In genomic region chr14:104863131-104863862, GRCh38 we compare ENCODE assay signal across 14 cellular contexts. TPM values are rescaled to one million over a fixed set of nuclear protein-coding genes. Genes with fewer than 3 reads are reported as not detected.
DNase-seq lines count a peak whose midpoint lies in the region; ATAC-seq and TF ChIP-seq lines count a peak whose summit lies in the region.
"Had no signal": no experiment of that assay in that cellular context is flagged by ENCODE, and none has a peak within 500 bp of the region (broad histone marks: within the 10 kb centered on the region; RNA-seq: fewer than 3 reads in every experiment).

No MANE protein-coding gene starts in this region.

- no peak for ATAC-seq in CD8-positive, alpha-beta T cell
- no peak for ATAC-seq in RWPE2 (ENCODE audit: low read depth)
- no peak for ATAC-seq in GM19452 (IDR thresholded peaks at IDR 0.05; ENCODE audit: unreplicated experiment)

- H3K4me3 ChIP-seq in CD8-positive, alpha-beta T cell (ENCODE audit: low read depth, low read length), result no peak overlapping the region
- peak overlapping the region; percentile 94 for H3K4me3 ChIP-seq in RWPE2 (ENCODE audit: severe bottlenecking)
- H3K4me3 ChIP-seq in iPS DF 6.9 (ENCODE audit: low read length), result peak overlapping the region; percentile 80; the same call in 1 of the 2 replicates
- H3K4me3 ChIP-seq: uterus had no signal

- no CpG with 5 or more reads among the region's 13 CpGs for WGBS in iPS DF 6.9 (ENCODE audit: insufficient coverage, insufficient read length)

- DNase-seq in CD8-positive, alpha-beta T cell, result no peak
- DNase-seq in RWPE2 (ENCODE audit: low spot score) (peak; percentile 67), iPS DF 6.9 (ENCODE audit: low read depth, low spot score) (no peak), neural crest cell (ENCODE audit: low read depth, low spot score) (no peak), DMS79 treated with DMSO at 0.1 percent for 48 hours (lab: John Stamatoyannopoulos, UW) (no peak), NCI-H774 (lab: John Stamatoyannopoulos, UW) (no peak), T1000 (lab: John Stamatoyannopoulos, UW) (no peak)
- DNase-seq: activated CD4-positive, alpha-beta memory T cell treated with anti-CD3 and anti-CD28 coated beads, Interleukin-2, amount 10 ng/mL, durations not matched to agents 7 days and 5 days; activated effector memory CD4-positive, alpha-beta T cell treated with Interleukin-2 at 50 U/mL for 16 hours; brain microvascular endothelial cell; uterus had no signal

- intact Hi-C loops in CD8-positive, alpha-beta T cell (cut with DNase I, micrococcal nuclease), result no loop called here

- H3K27me3 Mint-ChIP-seq in CD8-positive, alpha-beta T cell (ENCODE audit: low read depth), result peaks cover 7% of the 10 kb centered on the region
- peaks cover 21% of the 10 kb centered on the region for H3K27me3 Mint-ChIP-seq in neural crest cell (ENCODE audit: low read depth)

- no peaks in the 10 kb centered on the region for H3K36me3 ChIP-seq in CD8-positive, alpha-beta T cell (ENCODE audit: insufficient read depth, low read length)
- H3K36me3 ChIP-seq in RWPE2 (ENCODE audit: low read depth), result peaks cover 28% of the 10 kb centered on the region
- no peaks in the 10 kb centered on the region; the same call in 1 of the 2 replicates for H3K36me3 ChIP-seq in iPS DF 6.9 (ENCODE audit: control insufficient read depth, insufficient read depth, low read length)
- H3K36me3 ChIP-seq: BE2C, brain microvascular endothelial cell, lower lobe of right lung, uterus had no signal

- H3K9me3 Mint-ChIP-seq in CD8-positive, alpha-beta T cell, result no peaks in the 10 kb centered on the region
- H3K9me3 Mint-ChIP-seq in neural crest cell, result no peaks in the 10 kb centered on the region
- H3K9me3 Mint-ChIP-seq: activated CD4-positive, alpha-beta memory T cell treated with anti-CD3 and anti-CD28 coated beads, Interleukin-2, amount 10 ng/mL, durations not matched to agents 7 days and 5 days had no signal

- H3K27ac ChIP-seq in CD8-positive, alpha-beta T cell (ENCODE audit: low read depth, low read length), result no peak overlapping the region
- H3K27ac ChIP-seq in RWPE2 (ENCODE audit: poor library complexity, severe bottlenecking) (peak overlapping the region; percentile 91), iPS DF 6.9 (ENCODE audit: low read length) (no peak overlapping the region)
- H3K27ac ChIP-seq: brain microvascular endothelial cell, uterus had no signal

- POLR2A ChIA-PET in CD8-positive, alpha-beta T cell (lab: Charles Lee), result no interaction called here

- peak overlapping the region; percentile 66 for H3K4me3 Mint-ChIP-seq in CD8-positive, alpha-beta T cell
- peak overlapping the region; percentile 59 for H3K4me3 Mint-ChIP-seq in neural crest cell
- H3K4me3 Mint-ChIP-seq: activated CD4-positive, alpha-beta memory T cell treated with anti-CD3 and anti-CD28 coated beads, Interleukin-2, amount 10 ng/mL, durations not matched to agents 7 days and 5 days had no signal

- peaks cover 16% of the 10 kb centered on the region for H3K4me1 ChIP-seq in CD8-positive, alpha-beta T cell (ENCODE audit: insufficient read depth, low read length)
- H3K4me1 ChIP-seq in RWPE2 (ENCODE audit: insufficient read depth, poor library complexity, severe bottlenecking), result peaks cover 10% of the 10 kb centered on the region
- peaks cover 8% of the 10 kb centered on the region; the same call in 1 of the 2 replicates for H3K4me1 ChIP-seq in iPS DF 6.9 (ENCODE audit: control insufficient read depth, insufficient read depth, low read length)

- peaks cover 8% of the 10 kb centered on the region for H3K27me3 ChIP-seq in CD8-positive, alpha-beta T cell (ENCODE audit: insufficient read depth, low read length)
- H3K27me3 ChIP-seq in RWPE2 (ENCODE audit: insufficient read depth, poor library complexity, severe bottlenecking) (no peaks in the 10 kb centered on the region), iPS DF 6.9 (ENCODE audit: control insufficient read depth, insufficient read depth, low read length) (no peaks in the 10 kb centered on the region)
- H3K27me3 ChIP-seq: uterus had no signal

- H3K4me1 Mint-ChIP-seq in CD8-positive, alpha-beta T cell (ENCODE audit: low read depth), result peaks cover 4% of the 10 kb centered on the region
- H3K4me1 Mint-ChIP-seq in neural crest cell, result no peaks in the 10 kb centered on the region

- CTCF ChIA-PET in CD8-positive, alpha-beta T cell (lab: Charles Lee), result no interaction called here

- no peaks in the 10 kb centered on the region for H3K36me3 Mint-ChIP-seq in CD8-positive, alpha-beta T cell
- no peaks in the 10 kb centered on the region for H3K36me3 Mint-ChIP-seq in neural crest cell (ENCODE audit: low read depth)

- no peak overlapping the region for H3K27ac Mint-ChIP-seq in CD8-positive, alpha-beta T cell
- H3K27ac Mint-ChIP-seq in neural crest cell (ENCODE audit: unreplicated experiment), result no peak overlapping the region
- H3K27ac Mint-ChIP-seq: activated CD4-positive, alpha-beta memory T cell treated with anti-CD3 and anti-CD28 coated beads, Interleukin-2, amount 10 ng/mL, durations not matched to agents 7 days and 5 days had no signal

- no peak for TF ChIP-seq CTCF in CD8-positive, alpha-beta T cell (IDR thresholded peaks at IDR 0.05)
- TF ChIP-seq CTCF in RWPE2 (IDR thresholded peaks at IDR 0.05; ENCODE audit: poor library complexity, severe bottlenecking) (no peak), neural crest cell (conservative IDR thresholded peaks at IDR 0.05) (no peak)

- no peaks in the 10 kb centered on the region for H3K9me3 ChIP-seq in CD8-positive, alpha-beta T cell (ENCODE audit: low read length)
- H3K9me3 ChIP-seq in RWPE2 (ENCODE audit: severe bottlenecking) (no peaks in the 10 kb centered on the region), iPS DF 6.9 (ENCODE audit: control insufficient read depth, insufficient read depth, low read length) (no peaks in the 10 kb centered on the region)
- H3K9me3 ChIP-seq: BE2C, lower lobe of right lung, uterus had no signal

RNA-seq across cellular contexts. Expression of gene CEP170B, which starts 1.8 kb away (rescaled TPM):
- total RNA-seq in CD8-positive, alpha-beta T cell, result 1 to 10 TPM; 1.6 to 1.7 TPM
- total RNA-seq in neural crest cell, result 14.0 and 14.4 TPM in 2 replicates
